Comparison of ENCODE assay signal across 22 cellular contexts in genomic region chr9:15543033-15543791, GRCh38. TPM values are rescaled to one million over a fixed set of nuclear protein-coding genes. Genes with fewer than 3 reads are reported as not detected.
A peak's percentile ranks its signal among the peaks of the same experiment; 100 is the strongest.
DNase-seq lines count a peak whose midpoint lies in the region; ATAC-seq and TF ChIP-seq lines count a peak whose summit lies in the region.
"Had no signal": no experiment of that assay in that cellular context is flagged by ENCODE, and none has a peak within 500 bp of the region (broad histone marks: within the 10 kb centered on the region; RNA-seq: fewer than 3 reads in every experiment).

No MANE protein-coding gene starts in this region.

- TF ChIP-seq POLR2A in uterus (IDR thresholded peaks at IDR 0.05), result no peak

- H3K4me3 ChIP-seq in fibroblast of pulmonary artery (replicated peaks; ENCODE audit: low read depth, low read length) (no peak overlapping the region), uterus (no peak overlapping the region)
- H3K4me3 ChIP-seq: ascending aorta; BLaER1 treated with 17β-estradiol and CSF1 and Interleukin-3, amounts not matched to agents 10 nM and 100 nM had no signal

- H3K9me3 ChIP-seq in uterus, result no peaks in the 10 kb centered on the region
- H3K9me3 ChIP-seq: ascending aorta had no signal

- TF ChIP-seq CTCF in fibroblast of pulmonary artery (IDR thresholded peaks at IDR 0.05; ENCODE audit: low read length, missing control alignments), result no peak
- no peak for TF ChIP-seq CTCF in uterus (IDR thresholded peaks at IDR 0.05)

- ATAC-seq in Right ventricle myocardium superior (ENCODE audit: poor library complexity) (no peak), HG03442 (IDR thresholded peaks at IDR 0.05; ENCODE audit: unreplicated experiment) (no peak)
- ATAC-seq: foreskin keratinocyte, left cardiac atrium had no signal

- intact Hi-C loops in Right ventricle myocardium superior (cut with DNase I), result no loop called here
- intact Hi-C loops in uterus (cut with DNase I; ENCODE audit: low total_unique reads), result no loop called here

- H3K27me3 ChIP-seq in uterus, result no peaks in the 10 kb centered on the region
- H3K27me3 ChIP-seq: ascending aorta; BLaER1 treated with 17β-estradiol and CSF1 and Interleukin-3, amounts not matched to agents 10 nM and 100 nM; foreskin keratinocyte had no signal

- no peaks in the 10 kb centered on the region for H3K36me3 ChIP-seq in uterus
- H3K36me3 ChIP-seq: ascending aorta; BLaER1 treated with 17β-estradiol and CSF1 and Interleukin-3, amounts not matched to agents 10 nM and 100 nM had no signal

- DNase-seq in SIG-M5 treated with dmso at 0.1 percent for 504 hours (lab: John Stamatoyannopoulos, UW; ENCODE audit: unreplicated experiment) (peak; percentile 38), SIG-M5 (lab: John Stamatoyannopoulos, UW) (no peak), OCI-M1 (lab: John Stamatoyannopoulos, UW) (peak; percentile 1), fibroblast of pulmonary artery (ENCODE audit: low read depth) (peak; percentile 19), epidermal melanocyte (ENCODE audit: insufficient read length, low spot score) (no peak), Right ventricle myocardium superior (no peak), uterus (no peak)
- DNase-seq: activated CD4-positive, alpha-beta memory T cell treated with anti-CD3 and anti-CD28 coated beads, Interleukin-2, amount 10 ng/mL, durations not matched to agents 7 days and 5 days; activated naive CD4-positive, alpha-beta T cell treated with anti-CD3 and anti-CD28 coated beads, Interleukin-2, amount 10 ng/mL, durations not matched to agents 7 days and 5 days; foreskin keratinocyte; GDM1; left cardiac atrium; MM.1S; NCI-H2081; NCI-H510A treated with DMSO at 0.1 percent for 48 hours; posterior cingulate gyrus; SHP77; stimulated activated CD4-positive, alpha-beta T cell treated with anti-CD3 and anti-CD28 coated beads, Interleukin-2, amount 100 ng/mL, for 48 hours; trophoblast cell had no signal

- no peak overlapping the region for H3K27ac ChIP-seq in uterus
- H3K27ac ChIP-seq: ascending aorta; BLaER1 treated with 17β-estradiol and CSF1 and Interleukin-3, amounts not matched to agents 10 nM and 100 nM; foreskin keratinocyte had no signal

- H3K4me1 ChIP-seq in uterus, result no peaks in the 10 kb centered on the region
- H3K4me1 ChIP-seq: ascending aorta, foreskin keratinocyte had no signal

RNA-seq across cellular contexts. Expression of gene CCDC171, which starts 9.6 kb away (rescaled TPM):
- 1.6 TPM for total RNA-seq in Right ventricle myocardium superior
- 10 to 100 TPM; 15.6 to 45.6 (median 26.4) TPM for total RNA-seq in uterus

RNA-seq across cellular contexts. Expression of gene PSIP1, which starts 32.4 kb away (rescaled TPM):
- 21.1 TPM for total RNA-seq in Right ventricle myocardium superior
- total RNA-seq in uterus, result 100 to 1,000 TPM in 3 of 4 donors, 10 to 100 TPM in 1; 97.1 to 112 (median 102) TPM

Comparison
In these comparisons a context has a peak if more than half of its experiments do, and no peak if none do; other contexts are left out.
1. DNase-seq: peak in SIG-M5 treated with dmso at 0.1 percent for 504 hours (single experiment), OCI-M1 (single experiment) and fibroblast of pulmonary artery (single experiment); none in SIG-M5 (single experiment), epidermal melanocyte (single experiment), Right ventricle myocardium superior (single experiment) and uterus (0 of 2).